ENCODE assay signal across 7 cellular contexts in genomic region chr11:36540998-36541397, GRCh38. TPM values are rescaled to one million over a fixed set of nuclear protein-coding genes. Genes with fewer than 3 reads are reported as not detected.
DNase-seq lines count a peak whose midpoint lies in the region; ATAC-seq and TF ChIP-seq lines count a peak whose summit lies in the region.

No MANE protein-coding gene starts in this region.

- H3K4me1 ChIP-seq in mucosa of descending colon (ENCODE audit: low read depth) = no peaks in the 10 kb centered on the region

- ATAC-seq in GM19438 (IDR thresholded peaks at IDR 0.05; ENCODE audit: low read depth, unreplicated experiment) (peak; percentile 89), HG03175 (IDR thresholded peaks at IDR 0.05; ENCODE audit: unreplicated experiment) (peak; percentile 96), mucosa of descending colon (peak; percentile 93)
- ATAC-seq in central memory CD8-positive, alpha-beta T cell (replicated peaks; ENCODE audit: extremely low read depth, poor library complexity, severe bottlenecking) = peak; percentile 62

- peaks cover 55% of the 10 kb centered on the region for H3K27me3 Mint-ChIP-seq in central memory CD8-positive, alpha-beta T cell

- H3K4me3 ChIP-seq in mucosa of descending colon = no peak overlapping the region

- DNase-seq in GM04504 (ENCODE audit: low read depth) = peak; percentile 19
- peak; percentile 71 for DNase-seq in NCI-H69 (lab: John Stamatoyannopoulos, UW)
- no peak for DNase-seq in central memory CD8-positive, alpha-beta T cell (ENCODE audit: low spot score in 2 of 2)
- DNase-seq in mucosa of descending colon = peak in 2 of 3 donors; percentile 45 to 73
- no peak for DNase-seq in NCI-H2081 treated with DMSO at 0.1 percent for 48 hours (lab: John Stamatoyannopoulos, UW)

- intact Hi-C loops in mucosa of descending colon (cut with DNase I, micrococcal nuclease) = no loop called here

- no peaks in the 10 kb centered on the region for H3K36me3 Mint-ChIP-seq in central memory CD8-positive, alpha-beta T cell (ENCODE audit: insufficient read depth)

- H3K27ac Mint-ChIP-seq in central memory CD8-positive, alpha-beta T cell (ENCODE audit: low read depth) = no peak overlapping the region

- H3K9me3 ChIP-seq in mucosa of descending colon = no peaks in the 10 kb centered on the region

- no peak overlapping the region for H3K4me3 Mint-ChIP-seq in central memory CD8-positive, alpha-beta T cell

- no peaks in the 10 kb centered on the region for H3K36me3 ChIP-seq in mucosa of descending colon (ENCODE audit: low read depth)

- H3K9me3 Mint-ChIP-seq in central memory CD8-positive, alpha-beta T cell = no peaks in the 10 kb centered on the region

- peaks cover 5% of the 10 kb centered on the region for H3K4me1 Mint-ChIP-seq in central memory CD8-positive, alpha-beta T cell

- no peak for TF ChIP-seq CTCF in mucosa of descending colon (IDR thresholded peaks at IDR 0.05)

RNA-seq across cellular contexts. Expression of gene RAG1, which starts 26.8 kb away (rescaled TPM):
- total RNA-seq in mucosa of descending colon = 1 to 10 TPM; 1.5 to 1.9 (median 1.9) TPM

RNA-seq across cellular contexts. Expression of gene TRAF6, which starts 30.9 kb away (rescaled TPM):
- 10 to 100 TPM; 15.5 to 19.2 (median 17.9) TPM for total RNA-seq in mucosa of descending colon

RNA-seq across cellular contexts. Expression of gene IFTAP, which starts 53.3 kb away (rescaled TPM):
- 10 to 100 TPM in 1 of 3 donors, 1 to 10 TPM in 2; 4.5 to 23.0 (median 9.3) TPM for total RNA-seq in mucosa of descending colon

RNA-seq across cellular contexts. Expression of gene RAG2, which starts 57.0 kb away (rescaled TPM):
- total RNA-seq in mucosa of descending colon = not detected

Comparison
In these comparisons a context has a peak if more than half of its experiments do, and no peak if none do; other contexts are left out.
1. DNase-seq: peak in GM04504 (single experiment), NCI-H69 (single experiment) and mucosa of descending colon (2 of 3); none in central memory CD8-positive, alpha-beta T cell (0 of 2) and NCI-H2081 treated with DMSO at 0.1 percent for 48 hours (single experiment).
2. Peak in every context shown above with its lines, with median percentiles within 50 percentile points of each other: ATAC-seq.